In genomic region chr13:31092631-31093030, GRCh38 we compare ENCODE assay signal across 26 cellular contexts.
"Had no signal": no experiment of that assay in that cellular context is flagged by ENCODE, and none has a peak within 500 bp of the region (broad histone marks: within the 10 kb centered on the region; RNA-seq: fewer than 3 reads in every experiment).

No MANE protein-coding gene starts in this region.

- H3K9me3 ChIP-seq: ascending aorta, esophagus muscularis mucosa, gastroesophageal sphincter, mucosa of descending colon, upper lobe of right lung had no signal

- H3K4me3 ChIP-seq: ascending aorta, esophagus muscularis mucosa, gastroesophageal sphincter, mucosa of descending colon, upper lobe of right lung had no signal

- H3K36me3 ChIP-seq: ascending aorta, brain microvascular endothelial cell, esophagus muscularis mucosa, gastroesophageal sphincter, upper lobe of right lung, WERI-Rb-1 had no signal

- DNase-seq: activated CD4-positive, alpha-beta T cell treated with anti-CD3 and anti-CD28 coated beads, Interleukin-2, amount 50 U/mL, for 1 hour; activated CD4-positive, CD25-positive, alpha-beta regulatory T cell treated with anti-CD3 and anti-CD28 coated beads, Interleukin-2, amount 50 U/mL, for 72 hours; activated T-cell treated with anti-CD3 and anti-CD28 coated beads, Interleukin-2, amount 50 U/mL, for 24 hours; brain microvascular endothelial cell; central memory CD4-positive, alpha-beta T cell; effector memory CD4-positive, alpha-beta T cell; head of caudate nucleus; left colon; mesendoderm; mucosa of descending colon; nephron progenitor cell; right cardiac atrium; stimulated activated CD4-positive, alpha-beta T cell treated with anti-CD3 and anti-CD28 coated beads, Interleukin-12 subunit alpha, Interleukin-12 subunit beta, amount 100 ng/mL, for 4 hours; stimulated activated CD4-positive, alpha-beta T cell treated with anti-CD3 and anti-CD28 coated beads, Interleukin-4, amount 100 ng/mL, for 4 hours; stimulated activated naive CD8-positive, alpha-beta T cell treated with anti-CD3 and anti-CD28 coated beads, Interleukin-15, Interleukin-2, amounts not matched to agents 100 U/mL and 50 U/mL, for 24 hours; T-helper 2 cell; upper lobe of right lung; WERI-Rb-1 had no signal

- H3K9me3 Mint-ChIP-seq: activated naive CD4-positive, alpha-beta T cell treated with anti-CD3 and anti-CD28 coated beads, Interleukin-2, amount 50 U/mL, for 72 hours; activated T-cell treated with anti-CD3 and anti-CD28 coated beads, Interleukin-2, amount 50 U/mL, for 24 hours; activated T-helper 17 cell treated with anti-CD3 and anti-CD28 coated beads, Interleukin-2, amount 50 U/mL, for 72 hours; nephron progenitor cell had no signal

- H3K36me3 Mint-ChIP-seq: activated naive CD4-positive, alpha-beta T cell treated with anti-CD3 and anti-CD28 coated beads, Interleukin-2, amount 50 U/mL, for 72 hours had no signal

- H3K27me3 ChIP-seq: ascending aorta, brain microvascular endothelial cell, upper lobe of right lung had no signal

- H3K4me1 Mint-ChIP-seq: activated T-helper 17 cell treated with anti-CD3 and anti-CD28 coated beads, Interleukin-2, amount 50 U/mL, for 72 hours had no signal

- H3K27ac ChIP-seq: ascending aorta, brain microvascular endothelial cell, esophagus muscularis mucosa, gastroesophageal sphincter, parathyroid adenoma, upper lobe of right lung, WERI-Rb-1 had no signal

- H3K9ac ChIP-seq: parathyroid adenoma had no signal

- H3K79me2 ChIP-seq: parathyroid adenoma had no signal

- H3K27ac Mint-ChIP-seq: activated T-cell treated with anti-CD3 and anti-CD28 coated beads, Interleukin-2, amount 50 U/mL, for 24 hours; activated T-helper 17 cell treated with anti-CD3 and anti-CD28 coated beads, Interleukin-2, amount 50 U/mL, for 72 hours had no signal

- H3K4me1 ChIP-seq: ascending aorta, upper lobe of right lung had no signal

- H3K4me3 Mint-ChIP-seq: activated T-cell treated with anti-CD3 and anti-CD28 coated beads, Interleukin-2, amount 50 U/mL, for 24 hours; activated T-helper 17 cell treated with anti-CD3 and anti-CD28 coated beads, Interleukin-2, amount 50 U/mL, for 72 hours; nephron progenitor cell had no signal

- FAIRE-seq: islet of Langerhans, TTC549 had no signal

- H2AFZ ChIP-seq: parathyroid adenoma had no signal

- ATAC-seq: activated naive CD4-positive, alpha-beta T cell treated with anti-CD3 and anti-CD28 coated beads, Interleukin-2, amount 50 U/mL, for 72 hours; activated T-helper 17 cell treated with anti-CD3 and anti-CD28 coated beads, Interleukin-2, amount 50 U/mL, for 72 hours; gastroesophageal sphincter; left colon; mucosa of descending colon; right cardiac atrium; stimulated activated naive CD8-positive, alpha-beta T cell treated with anti-CD3 and anti-CD28 coated beads, Interleukin-15, Interleukin-2, amounts not matched to agents 100 U/mL and 50 U/mL, for 24 hours; upper lobe of right lung had no signal
